ENCODE assay signal across 1 cellular context in genomic region chr9:71741841-71742648, GRCh38.
TF ChIP-seq lines count a peak whose summit lies in the region.

No MANE protein-coding gene starts in this region.

TF ChIP-seq in K562, 482 proteins besides CTCF, POLR2A, EP300 and RAD21 (continued from another document and continues in another):
- TF ChIP-seq ZNF280A (IDR thresholded peaks at IDR 0.05; ENCODE audit: low read depth, partially characterized antibody) (no peak), GTF2B (IDR thresholded peaks at IDR 0.05; ENCODE audit: extremely low read depth, insufficient read length) (no peak), ZNF431 (CRISPR knock-in tag; IDR thresholded peaks at IDR 0.05) (no peak), ZNF785 (CRISPR knock-in tag; IDR thresholded peaks at IDR 0.05) (no peak), CREM (IDR thresholded peaks at IDR 0.05; ENCODE audit: low read depth) (peak; percentile 47), ZNF398 (CRISPR knock-in tag; IDR thresholded peaks at IDR 0.05) (no peak), HNRNPH1 (optimal IDR thresholded peaks at IDR 0.05; ENCODE audit: low read depth, low read length) (no peak), BRD4 (IDR thresholded peaks at IDR 0.05) (no peak), PHF21A (IDR thresholded peaks at IDR 0.05; ENCODE audit: borderline replicate concordance, low read depth) (no peak), PCBP1 (IDR thresholded peaks at IDR 0.05; ENCODE audit: low read depth, low read length, poor library complexity, severe bottlenecking) (no peak), ATF4 (CRISPR knock-in tag; IDR thresholded peaks at IDR 0.05) (peak; percentile 53; the same call in 1 of the 2 replicates), C11orf30 (IDR thresholded peaks at IDR 0.05; ENCODE audit: low read depth) (no peak), SRSF7 (optimal IDR thresholded peaks at IDR 0.05; ENCODE audit: low read depth, low read length) (no peak), POLR2G (IDR thresholded peaks at IDR 0.05; ENCODE audit: low read depth, low read length) (no peak), ZNF592 (IDR thresholded peaks at IDR 0.05) (0 out of 2 replicates have a peak, but pooled peaks have one; percentile 11), PATZ1 (CRISPR knock-in tag; IDR thresholded peaks at IDR 0.05; ENCODE audit: borderline replicate concordance) (no peak), VEZF1 (CRISPR knock-in tag; IDR thresholded peaks at IDR 0.05) (no peak), MBD2 (IDR thresholded peaks at IDR 0.05; ENCODE audit: borderline replicate concordance, low read depth) (peak; percentile 72), ZSCAN32 (CRISPR knock-in tag; IDR thresholded peaks at IDR 0.05) (no peak), POLR2H (tag; IDR thresholded peaks at IDR 0.05; ENCODE audit: low read depth) (peak; percentile 50; the same call in 1 of the 2 replicates), FOXJ2 (tag; IDR thresholded peaks at IDR 0.05) (peak; percentile 79; the same call in 1 of the 2 replicates), HMBOX1 (IDR thresholded peaks at IDR 0.05) (no peak), ATF7 (IDR thresholded peaks at IDR 0.05) (peak; percentile 57), FOXP4 (CRISPR knock-in tag; IDR thresholded peaks at IDR 0.05; ENCODE audit: borderline replicate concordance) (no peak), HINFP (tag; conservative IDR thresholded peaks at IDR 0.05; ENCODE audit: low read depth) (no peak), CHD1 (IDR thresholded peaks at IDR 0.05; ENCODE audit: low read length) (no peak), ARID3B (CRISPR knock-in tag; IDR thresholded peaks at IDR 0.05; ENCODE audit: borderline replicate concordance) (no peak), ZMIZ1 (IDR thresholded peaks at IDR 0.05; ENCODE audit: low read depth in 2 of 2, low read length in 2 of 2) (0 out of 4 replicates have a peak, but pooled peaks of 1 of the 2 experiments have one; percentile 52), FOXA3 (CRISPR knock-in tag; conservative IDR thresholded peaks at IDR 0.05 in 1 of 2, IDR thresholded peaks at IDR 0.05 in 1 of 2) (peak in 1 of 2 experiments; percentile 90; a peak in 2 of 4 replicates), ZNF75A (CRISPR knock-in tag; IDR thresholded peaks at IDR 0.05) (no peak), WHSC1 (IDR thresholded peaks at IDR 0.05; ENCODE audit: low read length) (no peak)
